In the genomic region with DNA sequence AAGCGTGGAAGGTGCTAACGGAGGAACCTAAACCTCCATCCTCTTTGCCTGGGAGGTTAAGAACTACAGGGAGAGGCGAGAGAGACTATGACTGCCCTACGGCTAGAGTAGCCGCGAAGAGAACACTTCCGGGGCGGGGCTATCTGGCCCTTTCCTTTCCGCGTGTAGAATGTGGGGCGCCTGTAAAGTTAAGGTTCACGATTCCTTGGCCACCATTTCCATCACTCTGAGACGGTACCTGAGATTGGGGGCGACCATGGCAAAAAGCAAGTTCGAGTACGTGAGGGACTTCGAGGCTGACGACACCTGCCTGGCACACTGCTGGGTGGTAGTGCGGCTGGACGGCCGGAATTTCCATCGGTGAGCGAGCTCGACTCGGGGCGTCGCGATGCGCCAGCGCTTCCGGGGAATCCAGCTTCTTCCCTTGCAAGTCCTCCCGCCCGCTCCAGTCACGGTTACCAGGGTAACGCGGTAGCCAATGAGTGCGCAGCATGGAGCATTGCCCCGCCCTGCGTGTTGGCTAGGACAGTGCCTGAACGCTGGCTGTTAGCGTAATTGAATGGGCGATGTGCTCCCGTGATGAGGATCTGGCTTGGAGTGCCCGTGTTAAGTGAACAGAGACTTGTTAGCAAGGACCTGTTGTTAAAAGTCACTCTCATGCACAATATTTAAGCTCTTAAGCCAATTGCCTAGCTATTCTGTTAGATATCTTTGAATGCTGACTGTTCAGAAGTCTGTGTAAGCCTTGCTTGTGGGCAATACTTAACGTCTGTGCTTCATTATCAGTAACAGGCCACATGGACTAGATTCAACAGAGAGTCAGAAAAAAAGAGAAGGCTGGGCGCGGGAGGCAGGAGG, we compare ENCODE assay signal across 8 cellular contexts. TPM values are rescaled to one million over a fixed set of nuclear protein-coding genes. Genes with fewer than 3 reads are reported as not detected.
A peak's percentile ranks its signal among the peaks of the same experiment; 100 is the strongest.
DNase-seq lines count a peak whose midpoint lies in the region; ATAC-seq and TF ChIP-seq lines count a peak whose summit lies in the region.

TSS of gene THG1L (plus strand) at position 149 of the 858 bp plus-strand sequence. CDS start at position 170, 21 bp downstream.

- POLR2A ChIA-PET in RWPE1 (lab: Yijun Ruan, JAX; ENCODE audit: low non-redundant PET): interaction anchor here (0.9 to 1.0 kb wide), 2 partner anchors 10 to 13 kb away, joined by 4 to 7 read pairs; no protein-coding TSS in a partner anchor
- POLR2A ChIA-PET in naive thymus-derived CD8-positive, alpha-beta T cell (lab: Charles Lee): interaction anchor here (0.6 to 1.6 kb wide), 4 partner anchors 12 to 589 kb away, joined by 3 to 15 read pairs (median 6); partner anchors contain the start of genes CLINT1, LSM11 and MED7

- H3K36me3 Mint-ChIP-seq in activated T-helper 17 cell treated with anti-CD3 and anti-CD28 coated beads, Interleukin-2, amount 50 U/mL, for 72 hours (ENCODE audit: low read depth): peaks cover 56% of the 10 kb centered on the region
- peaks cover 0 to 31% (median 5%) of the 10 kb centered on the region in 3 donors for H3K36me3 Mint-ChIP-seq in naive thymus-derived CD8-positive, alpha-beta T cell

- H3K4me3 ChIP-seq in LNCaP clone FGC (ENCODE audit: low read depth, low read length): peak within 1 kb of the TSS; percentile 71
- peak within 1 kb of the TSS; percentile 53 to 95 (median 86) for H3K4me3 ChIP-seq in fibroblast of lung (replicated peaks in 1 of 4; ENCODE audit: control extremely low read depth in 1 of 4, insufficient read depth in 1 of 4, low read depth in 3 of 4, low read length in 4 of 4)

- peak; percentile 99 for DNase-seq in Daoy (ENCODE audit: low read depth)
- peak; percentile 94 for DNase-seq in GOT3 (lab: John Stamatoyannopoulos, UW)
- peak; percentile 96 for DNase-seq in LNCaP clone FGC (ENCODE audit: low read depth)
- peak; percentile 100 for DNase-seq in RWPE1 (ENCODE audit: low spot score)
- peak; percentile 98 for DNase-seq in fibroblast of lung (ENCODE audit: low read depth in 2 of 2)
- DNase-seq in naive thymus-derived CD8-positive, alpha-beta T cell: peak; percentile 88 to 99 (median 97)
- DNase-seq in stimulated activated naive CD4-positive, alpha-beta T cell (lab: John Stamatoyannopoulos, UW): peak; percentile 92 to 98 (median 96)

- peak within 1 kb of the TSS; percentile 98 for H3K27ac Mint-ChIP-seq in activated T-helper 17 cell treated with anti-CD3 and anti-CD28 coated beads, Interleukin-2, amount 50 U/mL, for 72 hours
- peak within 1 kb of the TSS; percentile 91 to 99 (median 97) for H3K27ac Mint-ChIP-seq in naive thymus-derived CD8-positive, alpha-beta T cell

- no peaks in the 10 kb centered on the region for H4K20me1 ChIP-seq in fibroblast of lung (ENCODE audit: control insufficient read depth, extremely low read depth, insufficient read depth, low read length)

- CTCF ChIA-PET in RWPE1 (lab: Yijun Ruan, JAX): interaction anchor here (0.6 to 2.1 kb wide), 2 partner anchors 12 to 252 kb away, joined by 6 to 9 read pairs; partner anchors contain the start of gene LSM11

- peak within 1 kb of the TSS; percentile 97 for H2AFZ ChIP-seq in fibroblast of lung (ENCODE audit: low read length)

- no peaks in the 10 kb centered on the region for H3K9me3 Mint-ChIP-seq in activated T-helper 17 cell treated with anti-CD3 and anti-CD28 coated beads, Interleukin-2, amount 50 U/mL, for 72 hours
- H3K9me3 Mint-ChIP-seq in naive thymus-derived CD8-positive, alpha-beta T cell: no peaks in the 10 kb centered on the region

- peak within 1 kb of the TSS; percentile 96 for H3K4me3 Mint-ChIP-seq in activated T-helper 17 cell treated with anti-CD3 and anti-CD28 coated beads, Interleukin-2, amount 50 U/mL, for 72 hours
- H3K4me3 Mint-ChIP-seq in naive thymus-derived CD8-positive, alpha-beta T cell: peak within 1 kb of the TSS; percentile 93 to 99 (median 96)

- peaks cover 20% of the 10 kb centered on the region for H3K4me1 Mint-ChIP-seq in activated T-helper 17 cell treated with anti-CD3 and anti-CD28 coated beads, Interleukin-2, amount 50 U/mL, for 72 hours
- peaks cover 6 to 31% (median 22%) of the 10 kb centered on the region in 4 donors for H3K4me1 Mint-ChIP-seq in naive thymus-derived CD8-positive, alpha-beta T cell

- H3K79me2 ChIP-seq in fibroblast of lung (ENCODE audit: control insufficient read depth, insufficient read depth, low read length): no peaks in the 10 kb centered on the region

- no peaks in the 10 kb centered on the region for H3K4me1 ChIP-seq in fibroblast of lung (ENCODE audit: control insufficient read depth, extremely low read depth, insufficient read depth, low read length)

- H3K9me3 ChIP-seq in fibroblast of lung (ENCODE audit: control insufficient read depth, insufficient read depth, low read depth, low read length): no peaks in the 10 kb centered on the region

- peak within 1 kb of the TSS; percentile 92 for H3K4me2 ChIP-seq in fibroblast of lung (ENCODE audit: extremely low read depth, insufficient read depth, low read length)

- no peaks in the 10 kb centered on the region for H3K27me3 ChIP-seq in fibroblast of lung (ENCODE audit: control insufficient read depth, insufficient read depth, low read length)

- ATAC-seq in activated T-helper 17 cell treated with anti-CD3 and anti-CD28 coated beads, Interleukin-2, amount 50 U/mL, for 72 hours (replicated peaks): peak; percentile 95
- peak; percentile 92 to 95 for ATAC-seq in naive thymus-derived CD8-positive, alpha-beta T cell

- TF ChIP-seq CTCF in LNCaP clone FGC (IDR thresholded peaks at IDR 0.05; ENCODE audit: control insufficient read depth, extremely low read depth, insufficient read depth): no peak
- no peak for TF ChIP-seq CTCF in RWPE1 (conservative IDR thresholded peaks at IDR 0.05; ENCODE audit: low read depth)
- no peak for TF ChIP-seq CTCF in fibroblast of lung (conservative IDR thresholded peaks at IDR 0.05 in 1 of 2, IDR thresholded peaks at IDR 0.05 in 1 of 2; ENCODE audit: low read depth in 1 of 2, low read length in 2 of 2)

- H3K9ac ChIP-seq in fibroblast of lung (ENCODE audit: insufficient read depth, low read length): peak within 1 kb of the TSS; percentile 82

- no peaks in the 10 kb centered on the region for H3K27me3 Mint-ChIP-seq in activated T-helper 17 cell treated with anti-CD3 and anti-CD28 coated beads, Interleukin-2, amount 50 U/mL, for 72 hours
- H3K27me3 Mint-ChIP-seq in naive thymus-derived CD8-positive, alpha-beta T cell: no peaks in the 10 kb centered on the region

- peak within 1 kb of the TSS; percentile 92 for H3K27ac ChIP-seq in RWPE1
- peak within 1 kb of the TSS; percentile 93 for H3K27ac ChIP-seq in fibroblast of lung (ENCODE audit: insufficient read depth, low read length)

- H3K36me3 ChIP-seq in fibroblast of lung (ENCODE audit: control insufficient read depth, insufficient read depth, low read length): no peaks in the 10 kb centered on the region

RNA-seq across cellular contexts. Expression of gene THG1L, which starts in this region (rescaled TPM):
- 20.9 and 21.7 TPM in 2 replicates for total RNA-seq in Daoy (2014; rRNA removed; shearing (Covaris generic))
- total RNA-seq in activated T-helper 17 cell treated with anti-CD3 and anti-CD28 coated beads, Interleukin-2, amount 50 U/mL, for 72 hours: 10 to 100 TPM; 11.0 to 12.1 TPM
- total RNA-seq in fibroblast of lung: 37.3 and 42.4 TPM in 2 replicates
- polyA plus RNA-seq in fibroblast of lung: 16.1 and 18.0 TPM in 2 replicates
- 15.1 and 18.0 TPM in 2 replicates for polyA plus RNA-seq in fibroblast of lung (2012)
- 7.6 and 11.2 TPM in 2 replicates for polyA minus RNA-seq in fibroblast of lung (ENCODE audit: low replicate concordance)
- total RNA-seq in naive thymus-derived CD8-positive, alpha-beta T cell: 10 to 100 TPM; 13.4 TPM
- 1 to 10 TPM; 6.3 to 9.0 (median 8.0) TPM for polyA plus RNA-seq in naive thymus-derived CD8-positive, alpha-beta T cell

Comparison
In these comparisons a context has a peak if more than half of its experiments do, and no peak if none do; other contexts are left out.
1. Peak in every context shown above with its lines: DNase-seq, ATAC-seq, H3K4me3 ChIP-seq and H3K27ac ChIP-seq.